ENCODE assay signal across 1 cellular context in the genomic region with DNA sequence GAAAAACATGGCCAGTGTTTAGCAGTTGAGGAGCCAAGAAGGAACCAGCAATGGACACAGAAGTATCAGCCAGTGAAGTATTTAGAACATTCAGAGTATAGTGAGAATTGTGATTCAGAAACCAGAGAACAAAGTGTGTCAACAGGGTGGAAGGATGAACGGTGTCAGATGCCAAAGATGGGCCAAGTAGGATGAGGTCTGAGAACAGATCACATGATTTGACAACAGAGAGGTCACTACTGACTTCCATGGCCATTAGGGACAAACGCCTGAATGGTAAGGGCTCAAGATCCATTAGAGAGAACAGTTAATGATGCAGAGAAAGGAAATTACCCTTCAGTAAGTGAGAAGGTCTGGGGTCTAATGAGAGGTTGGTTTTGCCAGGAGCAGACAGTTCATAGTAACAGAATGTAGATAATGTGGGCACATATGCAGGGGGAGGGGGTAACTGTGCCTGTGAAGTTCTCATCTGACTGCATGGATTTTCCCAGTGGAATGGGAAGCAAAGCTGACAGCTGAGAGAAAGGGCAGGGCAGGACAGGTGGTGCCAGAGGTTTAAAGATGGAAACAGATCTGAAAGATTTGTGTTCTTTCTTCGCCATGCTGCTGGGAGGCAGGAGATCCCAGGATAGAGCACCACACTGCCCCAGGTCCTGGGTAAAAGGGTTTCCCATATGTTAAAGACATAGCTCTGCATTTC.
A peak's percentile ranks its signal among the peaks of the same experiment; 100 is the strongest.
TF ChIP-seq lines count a peak whose summit lies in the region.

No MANE protein-coding gene starts in this region.

TF ChIP-seq in K562, 482 proteins besides CTCF, POLR2A, EP300 and RAD21:
- TF ChIP-seq PTBP1 (IDR thresholded peaks at IDR 0.05; ENCODE audit: low read depth, low read length) (no peak), TFE3 (CRISPR knock-in tag; IDR thresholded peaks at IDR 0.05) (peak; percentile 36), ZC3H8 (IDR thresholded peaks at IDR 0.05) (no peak)
